11 cellular contexts compared by ENCODE assay signal in genomic region chr2:95072424-95072823, GRCh38. TPM values are rescaled to one million over a fixed set of nuclear protein-coding genes. Genes with fewer than 3 reads are reported as not detected.
"Had no signal": no experiment of that assay in that cellular context is flagged by ENCODE, and none has a peak within 500 bp of the region (broad histone marks: within the 10 kb centered on the region; RNA-seq: fewer than 3 reads in every experiment).

No MANE protein-coding gene starts in this region.

- DNase-seq: activated gamma-delta T cell treated with Interleukin-2 at 50 U/mL for 16 hours; activated T-cell treated with anti-CD3 and anti-CD28 coated beads, Interleukin-2, amount 50 U/mL, for 24 hours; amniotic stem cell; dermis blood vessel endothelial cell; kidney glomerular epithelial cell; stimulated activated CD4-positive, alpha-beta T cell treated with anti-CD3 and anti-CD28 coated beads, Interleukin-15, amount 100 ng/mL, for 24 hours; stimulated activated CD4-positive, alpha-beta T cell treated with anti-CD3 and anti-CD28 coated beads, Interleukin-4, amount 100 ng/mL, for 4 hours; stimulated activated naive CD8-positive, alpha-beta T cell treated with anti-CD3 and anti-CD28 coated beads, Interleukin-15, amount 100 ng/mL, for 72 hours had no signal

- ATAC-seq: activated CD4-positive, CD25-positive, alpha-beta regulatory T cell treated with anti-CD3 and anti-CD28 coated beads, Interleukin-2, amount 50 U/mL, for 24 hours; SK-N-SH treated with all-trans-retinoic acid at 6 μM for 48 hours; stimulated activated naive CD8-positive, alpha-beta T cell treated with anti-CD3 and anti-CD28 coated beads, Interleukin-15, amount 100 ng/mL, for 72 hours had no signal

RNA-seq across cellular contexts. Expression of gene MAL, which starts 46.9 kb away (rescaled TPM):
- total RNA-seq: glomerular endothelial cell had no signal
